Comparison of ENCODE assay signal across 18 cellular contexts in genomic region chr15:33492434-33493052, GRCh38.
A peak's percentile ranks its signal among the peaks of the same experiment; 100 is the strongest.
DNase-seq lines count a peak whose midpoint lies in the region; ATAC-seq and TF ChIP-seq lines count a peak whose summit lies in the region.
"Had no signal": no experiment of that assay in that cellular context is flagged by ENCODE, and none has a peak within 500 bp of the region (broad histone marks: within the 10 kb centered on the region; RNA-seq: fewer than 3 reads in every experiment).

No MANE protein-coding gene starts in this region.

- TF ChIP-seq EP300 in esophagus muscularis mucosa (IDR thresholded peaks at IDR 0.05), result no peak

- no peak for ATAC-seq in HG02763 (IDR thresholded peaks at IDR 0.05; ENCODE audit: unreplicated experiment)
- ATAC-seq: Panc1 had no signal

- H2BK12ac ChIP-seq in H9 (ENCODE audit: insufficient read length, low read depth, low read length), result no peak overlapping the region

- H3K27me3 ChIP-seq in H9 (ENCODE audit: insufficient read depth, low read length), result no peaks in the 10 kb centered on the region
- no peaks in the 10 kb centered on the region for H3K27me3 ChIP-seq in esophagus muscularis mucosa

- H3K27me3 Mint-ChIP-seq in H9 (ENCODE audit: low read depth), result no peaks in the 10 kb centered on the region; the same call in 1 of the 2 replicates
- H3K27me3 Mint-ChIP-seq in MCF 10A (ENCODE audit: insufficient read depth, unreplicated experiment), result peaks cover 63% of the 10 kb centered on the region

- no peaks in the 10 kb centered on the region for H4K20me1 ChIP-seq in H9 (ENCODE audit: control insufficient read depth, insufficient read depth, insufficient read length)

- H3K9me3 ChIP-seq in H9 (ENCODE audit: control insufficient read depth, low read depth, low read length) (no peaks in the 10 kb centered on the region), esophagus muscularis mucosa (no peaks in the 10 kb centered on the region)

- no peak overlapping the region for H3K23ac ChIP-seq in H9 (ENCODE audit: insufficient read length, low read depth, low read length)

- no peak overlapping the region for H3K14ac ChIP-seq in H9 (ENCODE audit: insufficient read depth, low read length)

- CTCF ChIA-PET in MCF 10A (lab: Yijun Ruan, JAX), result interaction anchor here (0.6 to 1.1 kb wide), 2 partner anchors 252 to 358 kb away, joined by 4 read pairs; no protein-coding TSS in a partner anchor

- H3K27ac Mint-ChIP-seq in H9, result no peak overlapping the region
- no peak overlapping the region for H3K27ac Mint-ChIP-seq in MCF 10A (ENCODE audit: low read depth, unreplicated experiment)

- H3K27ac ChIP-seq in H9 (ENCODE audit: insufficient read length, low read depth, low read length), result no peak overlapping the region
- H3K27ac ChIP-seq in esophagus muscularis mucosa (replicated peaks in 1 of 4), result no peak overlapping the region
- H3K27ac ChIP-seq: C4-2B had no signal

- H4K5ac ChIP-seq in H9 (ENCODE audit: insufficient read length, low read depth, low read length), result no peak overlapping the region

- H3K23me2 ChIP-seq in H9 (ENCODE audit: insufficient read length, low read depth, low read length, poor library complexity, severe bottlenecking), result no peaks in the 10 kb centered on the region

- peaks cover 2 to 8% of the 10 kb centered on the region in 2 experiments; a peak in 3 of 4 replicates for H3K4me1 Mint-ChIP-seq in H9
- H3K4me1 Mint-ChIP-seq in MCF 10A (ENCODE audit: insufficient read depth, unreplicated experiment), result no peaks in the 10 kb centered on the region

- DNase-seq in H9, result peak; percentile 33
- DNase-seq in SK-MEL-5 (ENCODE audit: low read depth, low spot score), result peak; percentile 33
- peak; percentile 64 for DNase-seq in esophagus muscularis mucosa (ENCODE audit: extremely low spot score)
- peak; percentile 16 for DNase-seq in medulla oblongata (ENCODE audit: extremely low spot score)
- DNase-seq in MCF 10A (ENCODE audit: unreplicated experiment), result no peak
- no peak for DNase-seq in activated CD4-positive, alpha-beta T cell treated with anti-CD3 and anti-CD28 coated beads, Interleukin-2, amount 50 U/mL, for 1 hour
- DNase-seq in HT-29 (ENCODE audit: low spot score), result no peak
- DNase-seq: AML-193, DMS79, H7, KG1, MV-4-11, NCI-H1694 treated with DMSO at 0.1 percent for 48 hours, NCI-H2227 treated with DMSO at 0.1 percent for 48 hours, NCI-H510A treated with DMSO at 0.1 percent for 48 hours had no signal

- H4K91ac ChIP-seq in H9 (ENCODE audit: insufficient read length, low read depth, low read length), result no peak overlapping the region

- H3K36me3 Mint-ChIP-seq in H9 (ENCODE audit: insufficient read depth in 1 of 3, low read depth in 3 of 3) (peaks cover 0 to 4% (median 0%) of the 10 kb centered on the region in 3 experiments; a peak in 2 of 7 replicates), MCF 10A (ENCODE audit: insufficient read depth, unreplicated experiment) (no peaks in the 10 kb centered on the region)

- no peak overlapping the region for H2AK5ac ChIP-seq in H9 (ENCODE audit: insufficient read length, low read length)

- H3K4me1 ChIP-seq in H9 (ENCODE audit: insufficient read depth, low read length) (no peaks in the 10 kb centered on the region; the same call in 1 of the 2 replicates), esophagus muscularis mucosa (no peaks in the 10 kb centered on the region)

- H2BK5ac ChIP-seq in H9 (ENCODE audit: insufficient read length, low read length), result no peak overlapping the region

- no peak overlapping the region for H3K56ac ChIP-seq in H9 (ENCODE audit: insufficient read length, low read depth, low read length)

- TF ChIP-seq CTCF in H9 (conservative IDR thresholded peaks at IDR 0.05) (no peak), esophagus muscularis mucosa (IDR thresholded peaks at IDR 0.05) (no peak), MCF 10A (IDR thresholded peaks at IDR 0.05; ENCODE audit: unreplicated experiment) (no peak)

- no peak overlapping the region for H3K4me2 ChIP-seq in H9 (ENCODE audit: insufficient read depth, insufficient read length, low read length)

- no peak overlapping the region for H2BK20ac ChIP-seq in H9 (ENCODE audit: low read depth, low read length, poor library complexity, severe bottlenecking)

- no peak overlapping the region for H3K4ac ChIP-seq in H9 (ENCODE audit: low read depth, low read length)

- H3K18ac ChIP-seq in H9 (ENCODE audit: insufficient read length, low read depth, low read length), result no peak overlapping the region

- in situ Hi-C loops in SK-MEL-5 (cut with HindIII; ENCODE audit: low pct_unique_long_range_greater_than_20kb, low sequenced_read_pairs), result no loop called here

- no CpG with 5 or more reads among the region's 6 CpGs for WGBS in H9 (ENCODE audit: extremely low coverage, insufficient read length, low lambda C conversion rate)
- WGBS in esophagus muscularis mucosa, result 64% methylated on average over 6 of the region's 6 CpGs

- no peak overlapping the region for H3K4me3 ChIP-seq in esophagus muscularis mucosa

- no peaks in the 10 kb centered on the region for H3K79me1 ChIP-seq in H9 (ENCODE audit: insufficient read depth, low read depth, low read length, poor library complexity, severe bottlenecking)

- no peak overlapping the region for H2AFZ ChIP-seq in H9 (ENCODE audit: low read length)

- no peak overlapping the region for H3T11ph ChIP-seq in H9 (ENCODE audit: low read length)

- intact Hi-C loops in esophagus muscularis mucosa (cut with DNase I) (no loop called here), MCF 10A (cut with micrococcal nuclease) (no loop called here)

- POLR2A ChIA-PET in MCF 10A (lab: Yijun Ruan, JAX), result no interaction called here

- H3K79me2 ChIP-seq in H9 (ENCODE audit: insufficient read depth, low read length), result no peaks in the 10 kb centered on the region

- H3K36me3 ChIP-seq in esophagus muscularis mucosa, result no peaks in the 10 kb centered on the region

- no peak overlapping the region for H4K8ac ChIP-seq in H9 (replicated peaks; ENCODE audit: insufficient read length, low read depth, low read length)

- no peak for TF ChIP-seq POLR2A in esophagus muscularis mucosa (IDR thresholded peaks at IDR 0.05; ENCODE audit: low read depth)

- H3K9me3 Mint-ChIP-seq in H9 (peaks cover 3 to 4% of the 10 kb centered on the region in 2 experiments; a peak in 3 of 5 replicates), MCF 10A (ENCODE audit: unreplicated experiment) (no peaks in the 10 kb centered on the region)

- no peak overlapping the region for H2BK15ac ChIP-seq in H9 (ENCODE audit: low read depth, low read length)

- no peak overlapping the region for H3K9ac ChIP-seq in H9 (ENCODE audit: extremely low read depth, insufficient read length, low read length)

- H2BK120ac ChIP-seq in H9 (ENCODE audit: low read depth, low read length, poor library complexity, severe bottlenecking), result no peak overlapping the region

- no TSS peak for BruUV-seq in MCF 10A (replicated peaks; lab: Mats Ljungman, UMichigan)

- H3K4me3 Mint-ChIP-seq in H9 (no peak overlapping the region), MCF 10A (ENCODE audit: unreplicated experiment) (no peak overlapping the region)

Comparison
In these comparisons a context has a peak if more than half of its experiments do, and no peak if none do; other contexts are left out.
1. DNase-seq: peak in H9 (single experiment), SK-MEL-5 (single experiment), esophagus muscularis mucosa (single experiment) and medulla oblongata (single experiment); none in MCF 10A (single experiment), activated CD4-positive, alpha-beta T cell treated with anti-CD3 and anti-CD28 coated beads, Interleukin-2, amount 50 U/mL, for 1 hour (single experiment) and HT-29 (single experiment).